8 cellular contexts compared by ENCODE assay signal in the genomic region with DNA sequence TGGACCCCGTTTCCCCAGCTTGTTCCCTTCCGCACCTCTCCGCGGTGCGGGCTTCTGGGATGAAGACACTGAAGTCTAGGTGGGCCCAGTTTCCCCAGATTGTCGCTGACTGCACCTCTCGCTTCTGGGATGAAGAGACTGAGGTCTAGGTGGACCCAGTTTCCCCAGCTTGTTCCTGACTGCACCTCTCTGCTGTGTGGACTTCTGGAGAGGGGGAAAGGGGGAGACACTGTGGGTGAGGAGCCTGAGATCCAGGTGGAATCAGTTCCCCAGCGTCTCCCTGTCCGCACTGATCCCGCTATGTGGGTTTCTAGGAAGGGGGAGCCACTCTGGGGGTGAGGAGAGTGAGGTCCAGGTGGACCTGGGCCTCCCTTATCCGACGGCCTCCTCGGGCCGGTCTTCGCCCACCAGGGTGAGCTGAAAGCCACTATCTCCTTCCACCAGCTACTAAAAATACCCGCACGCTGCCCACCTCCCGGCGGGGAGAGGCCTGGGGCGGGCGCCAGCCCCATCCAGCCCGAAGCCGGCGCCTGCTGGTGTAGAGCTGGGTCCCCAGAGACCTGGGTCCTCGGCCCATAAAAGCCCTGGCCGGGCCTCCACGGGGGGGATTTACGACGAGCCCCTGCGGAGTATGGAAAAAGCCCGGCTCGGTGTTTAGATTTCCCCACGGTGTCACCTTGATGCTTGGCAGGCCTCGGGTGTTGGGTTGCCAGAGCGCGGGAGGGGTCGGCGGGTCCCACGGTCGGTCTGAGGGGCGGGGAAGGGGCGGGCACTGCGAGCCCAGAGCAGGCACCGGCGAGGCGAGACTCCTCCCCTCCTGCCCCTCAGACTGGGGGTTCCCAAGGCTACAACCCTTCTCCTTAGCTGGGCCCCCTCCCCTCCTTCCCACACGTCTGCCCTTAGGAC. TPM values are rescaled to one million over a fixed set of nuclear protein-coding genes. Genes with fewer than 3 reads are reported as not detected.
DNase-seq lines count a peak whose midpoint lies in the region; ATAC-seq, FAIRE-seq and TF ChIP-seq lines count a peak whose summit lies in the region.

No MANE protein-coding gene starts in this region.

- no peaks in the 10 kb centered on the region; the same call in 1 of the 2 replicates for H3K27me3 ChIP-seq in GM23248 (replicated peaks; ENCODE audit: insufficient read depth)
- H3K27me3 ChIP-seq in ectodermal cell (ENCODE audit: control insufficient read depth, insufficient read depth, low read length, poor library complexity, severe bottlenecking), result no peaks in the 10 kb centered on the region
- no peaks in the 10 kb centered on the region for H3K27me3 ChIP-seq in mucosa of rectum (ENCODE audit: control insufficient read depth in 2 of 2, insufficient read depth in 2 of 2, low read length in 2 of 2)
- H3K27me3 ChIP-seq in upper lobe of left lung, result peaks cover 0 to 7% (median 3%) of the 10 kb centered on the region in 4 donors

- H3K9ac ChIP-seq in GM23248 (peak overlapping the region; percentile 77), mucosa of rectum (ENCODE audit: low read depth in 1 of 2, low read length in 2 of 2) (peak overlapping the region; percentile 44 to 66)

- peak overlapping the region; percentile 91 to 98 for H3K27ac ChIP-seq in A549
- H3K27ac ChIP-seq in GM23248, result no peak overlapping the region
- peak overlapping the region; percentile 85 for H3K27ac ChIP-seq in ectodermal cell (ENCODE audit: insufficient read depth, low read depth, low read length, poor library complexity, severe bottlenecking)
- peak overlapping the region; percentile 80 to 85 for H3K27ac ChIP-seq in mucosa of rectum (ENCODE audit: low read depth in 2 of 2, low read length in 2 of 2)
- H3K27ac ChIP-seq in upper lobe of left lung, result peak overlapping the region; percentile 35 to 82 (median 78)

- H3K9me2 ChIP-seq in GM23248 (ENCODE audit: insufficient read depth), result no peaks in the 10 kb centered on the region

- no peaks in the 10 kb centered on the region for H3K79me2 ChIP-seq in GM23248 (ENCODE audit: insufficient read depth)

- no peaks in the 10 kb centered on the region for H3F3A ChIP-seq in GM23248 (ENCODE audit: insufficient read depth)

- in situ Hi-C loops in GM23248 (cut with MboI), result no loop called here

- H2AFZ ChIP-seq in GM23248, result peak overlapping the region; percentile 79

- CTCF ChIA-PET in A549 (lab: Yijun Ruan, JAX), result interaction anchor here (0.7 to 8.5 kb wide), 5 partner anchors 25 to 1011 kb away, joined by 3 to 74 read pairs (median 3); a partner anchor contains a TSS

- TF ChIP-seq EP300 in A549 (IDR thresholded peaks at IDR 0.05) (no peak), upper lobe of left lung (IDR thresholded peaks at IDR 0.05) (no peak)

- no peaks in the 10 kb centered on the region for H4K20me1 ChIP-seq in GM23248 (ENCODE audit: insufficient read depth)

- H3K9me3 ChIP-seq in A549, result no peaks in the 10 kb centered on the region
- H3K9me3 ChIP-seq in GM23248 (ENCODE audit: low read depth), result no peaks in the 10 kb centered on the region
- no peaks in the 10 kb centered on the region for H3K9me3 ChIP-seq in ectodermal cell (ENCODE audit: control insufficient read depth, low read length)
- no peaks in the 10 kb centered on the region for H3K9me3 ChIP-seq in mucosa of rectum (ENCODE audit: control insufficient read depth in 2 of 2, low read length in 2 of 2)
- no peaks in the 10 kb centered on the region for H3K9me3 ChIP-seq in upper lobe of left lung

- no peak for DNase-seq in A549 (ENCODE audit: low read depth in 1 of 2, low spot score in 1 of 2)
- DNase-seq in GM23248, result peak; percentile 27
- peak; percentile 86 for DNase-seq in SK-N-DZ (ENCODE audit: low spot score)
- DNase-seq in upper lobe of left lung, result peak in 1 of 2 donors; percentile 80
- no peak for DNase-seq in NK-92 (lab: John Stamatoyannopoulos, UW; ENCODE audit: unreplicated experiment)

- POLR2A ChIA-PET in A549 (lab: Yijun Ruan, JAX), result interaction anchor here (0.6 to 2.7 kb wide), 22 partner anchors 8 to 437 kb away, joined by 3 to 42 read pairs (median 4); a partner anchor contains a TSS

- H3K4me3 ChIP-seq in A549 (peak overlapping the region; percentile 64), GM23248 (peak overlapping the region; percentile 69), ectodermal cell (ENCODE audit: insufficient read depth, low read depth, low read length) (peak overlapping the region; percentile 74), mucosa of rectum (ENCODE audit: low read length in 2 of 2) (peak overlapping the region; percentile 55 to 81), upper lobe of left lung (peak overlapping the region; percentile 25 to 54 (median 49))

- TF ChIP-seq CTCF in A549 (IDR thresholded peaks at IDR 0.05) (no peak), upper lobe of left lung (IDR thresholded peaks at IDR 0.05) (no peak)

- no peak for TF ChIP-seq RAD21 in A549 (conservative IDR thresholded peaks at IDR 0.05 in 1 of 2, IDR thresholded peaks at IDR 0.05 in 1 of 2)

- H3K4me1 ChIP-seq in A549, result peaks cover 19% of the 10 kb centered on the region
- no peaks in the 10 kb centered on the region for H3K4me1 ChIP-seq in GM23248 (ENCODE audit: insufficient read depth)
- H3K4me1 ChIP-seq in ectodermal cell (ENCODE audit: control insufficient read depth, insufficient read depth, low read length), result peaks cover 19% of the 10 kb centered on the region
- H3K4me1 ChIP-seq in mucosa of rectum (ENCODE audit: control insufficient read depth in 2 of 2, insufficient read depth in 2 of 2, low read length in 2 of 2), result peaks cover 11 to 19% of the 10 kb centered on the region in 2 donors
- H3K4me1 ChIP-seq in upper lobe of left lung, result peaks cover 7 to 31% (median 16%) of the 10 kb centered on the region in 4 donors

- 88% methylated on average over 33 of the region's 47 CpGs for whole genome bisulfite sequencing in A549 (ENCODE audit: missing lambda C conversion rate)
- 8% methylated on average over 35 to 42 of the region's 47 CpGs for WGBS in GM23248 (ENCODE audit: low coverage in 1 of 2, low lambda C conversion rate in 2 of 2, missing lambda C conversion rate in 2 of 2), 2 experiments
- WGBS in ectodermal cell, 2 experiments, result 9 to 10% methylated on average over 47 of the region's 47 CpGs
- 15 to 18% methylated on average over 9 to 42 of the region's 47 CpGs for WGBS in upper lobe of left lung, 2 donors

- FAIRE-seq in A549 (lab: Jason Lieb, UNC), result no peak

- H3K36me3 ChIP-seq in GM23248 (ENCODE audit: low read depth), result no peaks in the 10 kb centered on the region
- no peaks in the 10 kb centered on the region for H3K36me3 ChIP-seq in ectodermal cell (ENCODE audit: control insufficient read depth, insufficient read depth, low read length)
- peaks cover 5 to 12% of the 10 kb centered on the region in 2 donors for H3K36me3 ChIP-seq in mucosa of rectum (ENCODE audit: control insufficient read depth in 2 of 2, insufficient read depth in 2 of 2, low read length in 2 of 2)
- H3K36me3 ChIP-seq in upper lobe of left lung, result no peaks in the 10 kb centered on the region

- no peak for TF ChIP-seq POLR2A in A549 (IDR thresholded peaks at IDR 0.05; ENCODE audit: low read length)
- no peak for TF ChIP-seq POLR2A in upper lobe of left lung (IDR thresholded peaks at IDR 0.05)

- H3K4me2 ChIP-seq in A549, result peak overlapping the region; percentile 89
- H3K4me2 ChIP-seq in GM23248 (ENCODE audit: unreplicated experiment), result peak overlapping the region; percentile 77

- ATAC-seq in A549, result no peak
- ATAC-seq in upper lobe of left lung (ENCODE audit: low FRiP score in 2 of 2), result no peak
- no peak for ATAC-seq in HG02678 (IDR thresholded peaks at IDR 0.05; ENCODE audit: unreplicated experiment)

RNA-seq across cellular contexts. Expression of a gene that starts 10.6 kb away (rescaled TPM):
- polyA plus RNA-seq in A549 (2011; rRNA removed) (0.12 TPM in 1 of 2 replicates, not detected in the other), A549 (2017; fragmentation: RNase III; extraction: RNeasy Plus Mini Kit Qiagen cat#74134 plus additional on column Dnase treatment) (not detected in 3 replicates), GM23248 (2016; fragmentation: Nextera tagmentation; extraction: Ambion mirVana) (not detected in 2 replicates)
- 0.03 and 0.05 TPM in 2 replicates for polyA plus RNA-seq in A549 (2012; cell fraction: cytosol; rRNA removed)
- polyA plus RNA-seq in A549 (2012; cell fraction: nucleus; rRNA removed), result not detected in 2 replicates
- not detected in 2 replicates for polyA minus RNA-seq in A549 (2011; rRNA and poly(A)+ RNA removed)
- not detected in 2 replicates for total RNA-seq in GM23248 (2014; rRNA removed; shearing (Covaris generic))
- 1.1 TPM in 1 of 2 replicates, not detected in the other for polyA plus RNA-seq in SK-N-DZ (2014; cell fraction: cytosol; rRNA removed)
- not detected in 2 replicates for polyA plus RNA-seq in SK-N-DZ (2014; cell fraction: nucleus; rRNA removed)
- not detected for polyA plus RNA-seq in ectodermal cell (2013, experiment 1 of 4)
- polyA plus RNA-seq in ectodermal cell (2013, experiment 2 of 4), result not detected
- not detected for polyA plus RNA-seq in ectodermal cell (2013, experiment 3 of 4)
- not detected for polyA plus RNA-seq in ectodermal cell (2013, experiment 4 of 4)
- total RNA-seq in upper lobe of left lung, result 1 to 10 TPM in 2 of 6 donors, under 1 TPM in 4; 0.30 to 3.6 (median 0.82) TPM

RNA-seq across cellular contexts. Expression of a gene that starts 22.3 kb away (rescaled TPM):
- 0.09 and 0.20 TPM in 2 replicates for polyA plus RNA-seq in A549 (2011; rRNA removed)
- 0.03 and 0.04 TPM in 2 replicates for polyA plus RNA-seq in A549 (2012; cell fraction: cytosol; rRNA removed)
- 0.20 and 0.59 TPM in 2 replicates for polyA plus RNA-seq in A549 (2012; cell fraction: nucleus; rRNA removed)
- 0.09 TPM in 1 of 3 replicates, not detected in the others for polyA plus RNA-seq in A549 (2017; fragmentation: RNase III; extraction: RNeasy Plus Mini Kit Qiagen cat#74134 plus additional on column Dnase treatment)
- polyA minus RNA-seq in A549 (2011; rRNA and poly(A)+ RNA removed), result not detected in 2 replicates
- total RNA-seq in GM23248 (2014; rRNA removed; shearing (Covaris generic)), result not detected in 2 replicates
- not detected in 2 replicates for polyA plus RNA-seq in GM23248 (2016; fragmentation: Nextera tagmentation; extraction: Ambion mirVana)
- polyA plus RNA-seq in SK-N-DZ (2014; cell fraction: cytosol; rRNA removed), result not detected in 2 replicates
- polyA plus RNA-seq in SK-N-DZ (2014; cell fraction: nucleus; rRNA removed), result not detected in 2 replicates
- polyA plus RNA-seq in ectodermal cell (2013, experiment 1 of 4), result not detected
- polyA plus RNA-seq in ectodermal cell (2013, experiment 2 of 4), result 0.37 TPM
- polyA plus RNA-seq in ectodermal cell (2013, experiment 3 of 4), result 0.27 TPM
- 0.36 TPM for polyA plus RNA-seq in ectodermal cell (2013, experiment 4 of 4)
- 10 to 100 TPM in 4 of 6 donors, 1 to 10 TPM in 2; 4.2 to 19.5 (median 12.7) TPM for total RNA-seq in upper lobe of left lung

RNA-seq across cellular contexts. Expression of a gene that starts 24.0 kb away (rescaled TPM):
- polyA plus RNA-seq in A549 (2011; rRNA removed), result 0.32 and 0.38 TPM in 2 replicates
- 0.86 and 1.1 TPM in 2 replicates for polyA plus RNA-seq in A549 (2012; cell fraction: cytosol; rRNA removed)
- 0.67 and 0.88 TPM in 2 replicates for polyA plus RNA-seq in A549 (2012; cell fraction: nucleus; rRNA removed)
- polyA plus RNA-seq in A549 (2017; fragmentation: RNase III; extraction: RNeasy Plus Mini Kit Qiagen cat#74134 plus additional on column Dnase treatment), result 0.45 to 0.61 TPM (median 0.50 TPM) in 3 replicates
- polyA minus RNA-seq in A549 (2011; rRNA and poly(A)+ RNA removed), result 0.24 and 0.33 TPM in 2 replicates
- not detected in 2 replicates for total RNA-seq in GM23248 (2014; rRNA removed; shearing (Covaris generic))
- polyA plus RNA-seq in GM23248 (2016; fragmentation: Nextera tagmentation; extraction: Ambion mirVana), result not detected in 2 replicates
- 1.0 and 1.3 TPM in 2 replicates for polyA plus RNA-seq in SK-N-DZ (2014; cell fraction: cytosol; rRNA removed)
- polyA plus RNA-seq in SK-N-DZ (2014; cell fraction: nucleus; rRNA removed), result 0.75 TPM in 1 of 2 replicates, not detected in the other
- polyA plus RNA-seq in ectodermal cell (2013, experiment 1 of 4), result 9.2 TPM
- 10.3 TPM for polyA plus RNA-seq in ectodermal cell (2013, experiment 2 of 4)
- 9.6 TPM for polyA plus RNA-seq in ectodermal cell (2013, experiment 3 of 4)
- 11.0 TPM for polyA plus RNA-seq in ectodermal cell (2013, experiment 4 of 4)
- total RNA-seq in upper lobe of left lung, result 10 to 100 TPM in 1 of 6 donors, 1 to 10 TPM in 4, under 1 TPM in 1; 0.77 to 13.3 (median 4.5) TPM

RNA-seq across cellular contexts. Expression of a gene that starts 38.0 kb away (rescaled TPM):
- polyA plus RNA-seq in A549 (2011; rRNA removed) (15.5 and 16.3 TPM in 2 replicates), A549 (2017; fragmentation: RNase III; extraction: RNeasy Plus Mini Kit Qiagen cat#74134 plus additional on column Dnase treatment) (26.9 to 29.4 TPM (median 27.9 TPM) in 3 replicates), GM23248 (2016; fragmentation: Nextera tagmentation; extraction: Ambion mirVana) (15.6 and 17.1 TPM in 2 replicates)
- polyA plus RNA-seq in A549 (2012; cell fraction: cytosol; rRNA removed), result 53.3 and 66.5 TPM in 2 replicates
- polyA plus RNA-seq in A549 (2012; cell fraction: nucleus; rRNA removed), result 222 and 288 TPM in 2 replicates
- polyA minus RNA-seq in A549 (2011; rRNA and poly(A)+ RNA removed), result 10.9 and 20.9 TPM in 2 replicates
- total RNA-seq in GM23248 (2014; rRNA removed; shearing (Covaris generic)), result 18.6 and 18.8 TPM in 2 replicates
- polyA plus RNA-seq in SK-N-DZ (2014; cell fraction: cytosol; rRNA removed), result 36.9 and 37.9 TPM in 2 replicates
- 121 and 189 TPM in 2 replicates for polyA plus RNA-seq in SK-N-DZ (2014; cell fraction: nucleus; rRNA removed)
- polyA plus RNA-seq in ectodermal cell (2013, experiment 1 of 4), result 26.6 TPM
- polyA plus RNA-seq in ectodermal cell (2013, experiment 2 of 4), result 25.0 TPM
- polyA plus RNA-seq in ectodermal cell (2013, experiment 3 of 4), result 31.2 TPM
- 20.7 TPM for polyA plus RNA-seq in ectodermal cell (2013, experiment 4 of 4)
- total RNA-seq in upper lobe of left lung, result 10 to 100 TPM; 31.4 to 88.0 (median 43.1) TPM

RNA-seq across cellular contexts. Expression of a gene that starts 41.4 kb away (rescaled TPM):
- polyA plus RNA-seq in A549 (2011; rRNA removed) (0.04 TPM in 1 of 2 replicates, not detected in the other), A549 (2017; fragmentation: RNase III; extraction: RNeasy Plus Mini Kit Qiagen cat#74134 plus additional on column Dnase treatment) (not detected in 3 replicates), GM23248 (2016; fragmentation: Nextera tagmentation; extraction: Ambion mirVana) (not detected in 2 replicates)
- 0.01 TPM in 1 of 2 replicates, not detected in the other for polyA plus RNA-seq in A549 (2012; cell fraction: cytosol; rRNA removed)
- polyA plus RNA-seq in A549 (2012; cell fraction: nucleus; rRNA removed), result 0.02 TPM in 1 of 2 replicates, not detected in the other
- 0.08 TPM in 1 of 2 replicates, not detected in the other for polyA minus RNA-seq in A549 (2011; rRNA and poly(A)+ RNA removed)
- total RNA-seq in GM23248 (2014; rRNA removed; shearing (Covaris generic)), result not detected in 2 replicates
- not detected in 2 replicates for polyA plus RNA-seq in SK-N-DZ (2014; cell fraction: cytosol; rRNA removed)
- not detected in 2 replicates for polyA plus RNA-seq in SK-N-DZ (2014; cell fraction: nucleus; rRNA removed)
- polyA plus RNA-seq in ectodermal cell (2013, experiment 1 of 4), result not detected
- polyA plus RNA-seq in ectodermal cell (2013, experiment 2 of 4), result 0.12 TPM
- polyA plus RNA-seq in ectodermal cell (2013, experiment 3 of 4), result not detected
- polyA plus RNA-seq in ectodermal cell (2013, experiment 4 of 4), result not detected
- not detected for total RNA-seq in upper lobe of left lung

Comparison
In these comparisons a context has a peak if more than half of its experiments do, and no peak if none do; other contexts are left out.
1. DNase-seq: peak in GM23248 (single experiment) and SK-N-DZ (single experiment); none in A549 (0 of 2) and NK-92 (single experiment).
2. Peak in every context shown above with its lines, with median percentiles within 50 percentile points of each other: H3K4me3 ChIP-seq.